ENCODE assay signal across 32 cellular contexts in genomic region chr17:824372-824771, GRCh38.
"Had no signal": no experiment of that assay in that cellular context is flagged by ENCODE, and none has a peak within 500 bp of the region (broad histone marks: within the 10 kb centered on the region; RNA-seq: fewer than 3 reads in every experiment).

No MANE protein-coding gene starts in this region.

- H3K9ac ChIP-seq: KMS-11, SK-N-SH had no signal

- H3K4me2 ChIP-seq: KMS-11, PC-9, SK-N-SH had no signal

- ATAC-seq: activated CD8-positive, alpha-beta T cell treated with anti-CD3 and anti-CD28 coated beads for 36 hours; activated T-cell treated with anti-CD3 and anti-CD28 coated beads, Interleukin-2, amount 50 U/mL, for 72 hours; activated T-helper 17 cell treated with anti-CD3 and anti-CD28 coated beads, Interleukin-2, amount 50 U/mL, for 72 hours had no signal

- H3K4me1 ChIP-seq: ascending aorta had no signal

- H3K4me3 ChIP-seq: ascending aorta, PC-9, SJSA1 had no signal

- H3K9me3 ChIP-seq: ascending aorta, SJSA1, SK-N-SH had no signal

- H3K27ac ChIP-seq: ascending aorta, KMS-11, PC-9, SJSA1 had no signal

- DNase-seq: activated CD4-positive, alpha-beta T cell treated with anti-CD3 and anti-CD28 coated beads, Interleukin-2, amount 10 ng/mL, durations not matched to agents 24 days and 14 days; activated CD4-positive, alpha-beta T cell treated with anti-CD3 and anti-CD28 coated beads, Interleukin-2, amount 50 U/mL, for 4 hours; activated CD8-positive, alpha-beta T cell treated with anti-CD3 and anti-CD28 coated beads for 36 hours; activated effector memory CD4-positive, alpha-beta T cell treated with anti-CD3 and anti-CD28 coated beads, Interleukin-2, amount 50 U/mL, for 16 hours; activated naive CD4-positive, alpha-beta T cell; activated naive CD4-positive, alpha-beta T cell treated with anti-CD3 and anti-CD28 coated beads, Interleukin-2, amount 50 U/mL, for 16 hours; activated naive CD8-positive, alpha-beta T cell treated with anti-CD3 and anti-CD28 coated beads for 36 hours; activated T-cell treated with anti-CD3 and anti-CD28 coated beads, Interleukin-2, amount 50 U/mL, for 1 hour; activated T-cell treated with anti-CD3 and anti-CD28 coated beads, Interleukin-2, amount 50 U/mL, for 72 hours; amygdala; caudate nucleus; cerebellar nuclear complex; MM.1S; NCI-H1092 treated with DMSO at 0.1 percent for 48 hours; NCI-H1417; NCI-H146; NCI-H187; NCI-H2029 treated with DMSO at 0.1 percent for 48 hours; NCI-H2107; NCI-H510A; NCI-H526; NCI-H748 treated with DMSO at 0.1 percent for 48 hours; PC-9; SHP77 treated with DMSO at 0.1 percent for 48 hours; SK-N-SH; T-helper 1 cell; T-helper 2 cell; T-helper 9 cell had no signal

- H3K27me3 ChIP-seq: ascending aorta, SJSA1 had no signal

- H2AFZ ChIP-seq: PC-9 had no signal
